In genomic region chr3:141246224-141246957, GRCh38 we compare ENCODE assay signal across 26 cellular contexts. TPM values are rescaled to one million over a fixed set of nuclear protein-coding genes. Genes with fewer than 3 reads are reported as not detected.
DNase-seq lines count a peak whose midpoint lies in the region; TF ChIP-seq lines count a peak whose summit lies in the region.
"Had no signal": no experiment of that assay in that cellular context is flagged by ENCODE, and none has a peak within 500 bp of the region (broad histone marks: within the 10 kb centered on the region; RNA-seq: fewer than 3 reads in every experiment).

No MANE protein-coding gene starts in this region.

- H3K9me3 Mint-ChIP-seq in osteocyte (ENCODE audit: unreplicated experiment) (no peaks in the 10 kb centered on the region), type B pancreatic cell (no peaks in the 10 kb centered on the region)
- H3K9me3 Mint-ChIP-seq: CD4-positive, CD25-positive, alpha-beta regulatory T cell; H9; HFFc6 had no signal

- no peaks in the 10 kb centered on the region for H3K36me3 Mint-ChIP-seq in osteocyte (ENCODE audit: unreplicated experiment)
- peaks cover 3% of the 10 kb centered on the region for H3K36me3 Mint-ChIP-seq in type B pancreatic cell

- intact Hi-C loops in ascending aorta (cut with DNase I): no loop called here

- H3K4me3 ChIP-seq in ascending aorta: no peak overlapping the region
- H3K4me3 ChIP-seq: GM12878, GM23248, PC-9 had no signal

- no peaks in the 10 kb centered on the region for H3K9me3 ChIP-seq in KOPT-K1 (ENCODE audit: insufficient read depth, low read length, poor library complexity, severe bottlenecking)
- no peaks in the 10 kb centered on the region for H3K9me3 ChIP-seq in ascending aorta
- H3K9me3 ChIP-seq: SK-N-SH had no signal

- DNase-seq in D341Med (ENCODE audit: low spot score) (peak; percentile 5), osteocyte (ENCODE audit: extremely low spot score, unreplicated experiment) (peak; percentile 46), type B pancreatic cell (ENCODE audit: extremely low spot score, unreplicated experiment) (peak; percentile 43), NCI-H226 (no peak), SHP77 treated with DMSO at 0.1 percent for 48 hours (lab: John Stamatoyannopoulos, UW) (no peak), ascending aorta (ENCODE audit: low spot score in 2 of 2) (no peak)
- DNase-seq: CD4-positive, CD25-positive, alpha-beta regulatory T cell; COR-L47; DMS 273 treated with DMSO at 0.1 percent for 48 hours; DMS79 treated with DMSO at 0.1 percent for 48 hours; GM23248; H9; HFFc6; KG1; NCI-H1092 treated with DMSO at 0.1 percent for 48 hours; NCI-H146; NCI-H2029; NCI-H2227 treated with DMSO at 0.1 percent for 48 hours; NCI-H510A treated with DMSO at 0.1 percent for 48 hours; NCI-H748 treated with DMSO at 0.1 percent for 48 hours; PC-9; RPMI8226; SIG-M5; SK-N-SH had no signal

- H3K27ac Mint-ChIP-seq in osteocyte (ENCODE audit: unreplicated experiment) (no peak overlapping the region), type B pancreatic cell (no peak overlapping the region)
- H3K27ac Mint-ChIP-seq: HFFc6 had no signal

- H3K36me3 ChIP-seq in KOPT-K1 (ENCODE audit: insufficient read depth, low read length) (peaks cover 91% of the 10 kb centered on the region), ascending aorta (no peaks in the 10 kb centered on the region)

- no peak overlapping the region for H3K4me3 Mint-ChIP-seq in osteocyte (ENCODE audit: unreplicated experiment)
- H3K4me3 Mint-ChIP-seq in type B pancreatic cell: no peak overlapping the region
- H3K4me3 Mint-ChIP-seq: CD4-positive, CD25-positive, alpha-beta regulatory T cell; H9; HFFc6 had no signal

- peaks cover 10% of the 10 kb centered on the region for H3K4me1 Mint-ChIP-seq in osteocyte (ENCODE audit: unreplicated experiment)
- H3K4me1 Mint-ChIP-seq in type B pancreatic cell (ENCODE audit: unreplicated experiment): peaks cover 21% of the 10 kb centered on the region

- no peak for TF ChIP-seq CTCF in osteocyte (IDR thresholded peaks at IDR 0.05)
- no peak for TF ChIP-seq CTCF in type B pancreatic cell (conservative IDR thresholded peaks at IDR 0.05)
- no peak for TF ChIP-seq CTCF in ascending aorta (IDR thresholded peaks at IDR 0.05)

- H3K27me3 ChIP-seq in ascending aorta: no peaks in the 10 kb centered on the region

- peaks cover 7 to 19% of the 10 kb centered on the region in 2 donors for H3K4me1 ChIP-seq in ascending aorta

- H3K27ac ChIP-seq in KOPT-K1 (ENCODE audit: low read depth, low read length, poor library complexity, severe bottlenecking) (peak overlapping the region; percentile 14), ascending aorta (no peak overlapping the region)
- H3K27ac ChIP-seq: GM23248, PC-9 had no signal

- no peaks in the 10 kb centered on the region for H3K27me3 Mint-ChIP-seq in osteocyte (ENCODE audit: unreplicated experiment)
- no peaks in the 10 kb centered on the region for H3K27me3 Mint-ChIP-seq in type B pancreatic cell
- H3K27me3 Mint-ChIP-seq: CD4-positive, CD25-positive, alpha-beta regulatory T cell had no signal

RNA-seq across cellular contexts. Expression of gene PXYLP1, which starts 14.8 kb away (rescaled TPM):
- total RNA-seq in osteocyte: 21.2 and 21.9 TPM in 2 replicates
- total RNA-seq in type B pancreatic cell (ENCODE audit: low replicate concordance): 22.2 and 26.1 TPM in 2 replicates
- total RNA-seq in ascending aorta: 14.2 TPM

Comparison
In these comparisons a context has a peak if more than half of its experiments do, and no peak if none do; other contexts are left out.
1. DNase-seq: peak in D341Med (single experiment), osteocyte (single experiment) and type B pancreatic cell (single experiment); none in NCI-H226 (single experiment), SHP77 treated with DMSO at 0.1 percent for 48 hours (single experiment) and ascending aorta (0 of 2).